Comparison of ENCODE assay signal across 16 cellular contexts in the genomic region with DNA sequence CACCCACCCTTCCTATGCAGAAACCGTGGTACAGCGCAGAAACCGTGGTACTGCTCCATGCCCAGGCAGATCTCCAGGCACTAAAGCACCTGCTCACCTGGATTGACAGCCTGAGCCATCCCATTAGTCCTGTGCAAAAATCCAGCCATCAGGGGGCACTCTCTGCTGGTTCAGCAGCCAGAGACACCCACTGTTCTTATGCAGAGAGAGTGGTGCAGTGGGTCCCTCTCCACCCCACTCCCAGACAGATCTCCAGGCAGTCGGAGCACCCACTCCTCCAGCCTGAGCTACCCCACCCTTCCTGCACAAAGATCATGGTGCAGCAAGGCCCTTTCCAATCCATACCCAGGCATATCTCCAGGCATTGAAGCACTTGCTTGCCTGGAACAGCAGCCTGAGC.
DNase-seq lines count a peak whose midpoint lies in the region; ATAC-seq and TF ChIP-seq lines count a peak whose summit lies in the region.
"Had no signal": no experiment of that assay in that cellular context is flagged by ENCODE, and none has a peak within 500 bp of the region (broad histone marks: within the 10 kb centered on the region; RNA-seq: fewer than 3 reads in every experiment).

No MANE protein-coding gene starts in this region.

- no peak overlapping the region for H3K27ac ChIP-seq in endodermal cell (ENCODE audit: low read depth, low read length)
- H3K27ac ChIP-seq in upper lobe of right lung, result no peak overlapping the region
- H3K27ac ChIP-seq: BLaER1 had no signal

- peak; percentile 8 for TF ChIP-seq CTCF in NB4 (IDR thresholded peaks at IDR 0.05; ENCODE audit: low read depth, low read length)
- TF ChIP-seq CTCF in endodermal cell (conservative IDR thresholded peaks at IDR 0.05), result peak; percentile 55
- no peak for TF ChIP-seq CTCF in upper lobe of right lung (IDR thresholded peaks at IDR 0.05)

- no peaks in the 10 kb centered on the region for H3K36me3 ChIP-seq in endodermal cell (ENCODE audit: control insufficient read depth, insufficient read depth, low read length)
- no peaks in the 10 kb centered on the region for H3K36me3 ChIP-seq in upper lobe of right lung
- H3K36me3 ChIP-seq: BLaER1 had no signal

- no peak overlapping the region for H3K9ac ChIP-seq in endodermal cell (ENCODE audit: extremely low read depth, low read length, poor library complexity, severe bottlenecking)
- H3K9ac ChIP-seq: BLaER1, SK-N-SH had no signal

- H3K4me3 ChIP-seq in NB4 (ENCODE audit: low read depth, low read length), result no peak overlapping the region
- H3K4me3 ChIP-seq in endodermal cell (ENCODE audit: low read length), result no peak overlapping the region
- no peak overlapping the region for H3K4me3 ChIP-seq in upper lobe of right lung
- H3K4me3 ChIP-seq: BLaER1 had no signal

- no peak overlapping the region for H3K4me3 Mint-ChIP-seq in endodermal cell

- 93% methylated on average over 4 of the region's 4 CpGs; no CpG with 5 or more reads in 1 of the 2 experiments for WGBS in endodermal cell (ENCODE audit: insufficient coverage in 1 of 2, insufficient read length in 1 of 2), 2 experiments

- H3K4me1 ChIP-seq in endodermal cell (ENCODE audit: control insufficient read depth, insufficient read depth, low read length), result no peaks in the 10 kb centered on the region
- H3K4me1 ChIP-seq in upper lobe of right lung, result no peaks in the 10 kb centered on the region
- H3K4me1 ChIP-seq: BLaER1 had no signal

- TF ChIP-seq POLR2A in NB4 (IDR thresholded peaks at IDR 0.05; ENCODE audit: extremely low read depth, insufficient read length), result no peak

- no peaks in the 10 kb centered on the region for H3K4me1 Mint-ChIP-seq in endodermal cell

- peak; percentile 44 for ATAC-seq in upper lobe of right lung
- ATAC-seq in HG02981 (IDR thresholded peaks at IDR 0.05; ENCODE audit: unreplicated experiment), result no peak
- no peak for ATAC-seq in Right ventricle myocardium inferior
- no peak for ATAC-seq in GM19463 (IDR thresholded peaks at IDR 0.05; ENCODE audit: unreplicated experiment)

- no peaks in the 10 kb centered on the region for H3K27me3 ChIP-seq in endodermal cell (ENCODE audit: control insufficient read depth, insufficient read depth, low read length, poor library complexity, severe bottlenecking)
- no peaks in the 10 kb centered on the region for H3K27me3 ChIP-seq in upper lobe of right lung
- H3K27me3 ChIP-seq: BLaER1 had no signal

- H3K27ac Mint-ChIP-seq in endodermal cell, result no peak overlapping the region

- no peaks in the 10 kb centered on the region for H3K27me3 Mint-ChIP-seq in endodermal cell (ENCODE audit: insufficient read depth)

- peaks cover 41% of the 10 kb centered on the region for H3K9me3 ChIP-seq in endodermal cell (ENCODE audit: control insufficient read depth, low read length)
- H3K9me3 ChIP-seq in upper lobe of right lung, result no peaks in the 10 kb centered on the region
- H3K9me3 ChIP-seq: SK-N-SH had no signal

- intact Hi-C loops in upper lobe of right lung (cut with DNase I), result no loop called here
- intact Hi-C loops in Right ventricle myocardium inferior (cut with DNase I), result no loop called here

- peaks cover 4% of the 10 kb centered on the region for H3K36me3 Mint-ChIP-seq in endodermal cell (ENCODE audit: low read depth)

- peak; percentile 3 for DNase-seq in ELF-1 (ENCODE audit: low read depth, low spot score)
- DNase-seq in NB4 (ENCODE audit: low read depth), result no peak
- DNase-seq in endodermal cell, result peak; percentile 67
- no peak for DNase-seq in upper lobe of right lung
- no peak for DNase-seq in Right ventricle myocardium inferior (ENCODE audit: missing footprints)
- DNase-seq: HCEC 1CT, NCI-H1417 treated with DMSO at 0.1 percent for 48 hours, NCI-H2107, NCI-H345, NCI-H526 treated with DMSO at 0.1 percent for 48 hours, Right ventricle myocardium superior, SK-N-SH, T-helper 1 cell had no signal

- peaks cover 31% of the 10 kb centered on the region for H3K9me3 Mint-ChIP-seq in endodermal cell

Comparison
In these comparisons a context has a peak if more than half of its experiments do, and no peak if none do; other contexts are left out.
1. DNase-seq: peak in ELF-1 (single experiment) and endodermal cell (single experiment); none in NB4 (single experiment), upper lobe of right lung (single experiment) and Right ventricle myocardium inferior (single experiment).